Comparison of ENCODE assay signal across 7 cellular contexts in the genomic region with DNA sequence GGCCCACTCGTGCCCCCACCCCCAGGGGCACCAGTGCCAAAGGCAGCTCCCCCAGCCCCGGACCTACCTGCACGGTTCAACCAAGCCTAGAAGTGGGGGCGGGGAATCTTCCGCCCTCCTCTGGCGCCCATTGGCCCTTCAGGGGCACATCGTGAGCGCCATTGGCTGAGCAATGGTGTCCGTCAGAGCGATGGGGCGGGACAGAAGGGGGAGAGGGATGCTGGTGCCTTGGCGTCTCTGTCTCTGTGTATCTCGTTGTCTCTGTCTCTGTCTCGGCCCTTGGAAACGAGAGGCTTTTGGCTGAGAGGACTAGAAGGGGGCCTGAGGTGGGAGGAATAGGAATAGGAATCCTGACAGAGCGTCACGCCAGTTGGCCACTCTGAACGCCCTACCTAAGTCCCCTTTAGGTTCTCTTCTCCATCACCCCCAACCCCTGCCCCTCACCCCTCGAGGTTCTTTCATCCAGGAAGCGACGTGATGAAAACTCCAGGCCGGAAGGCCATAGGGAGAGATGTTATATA.
DNase-seq lines count a peak whose midpoint lies in the region; ATAC-seq, FAIRE-seq and TF ChIP-seq lines count a peak whose summit lies in the region.
"Not testable (repeated sequence)": the region's sequence is repeated elsewhere in the genome, so short reads cannot be mapped to it uniquely, and the experiment has no call there.

No MANE protein-coding gene starts in this region.

- TF ChIP-seq CTCF in astrocyte of the spinal cord (IDR thresholded peaks at IDR 0.05; ENCODE audit: low read depth, low read length), result not testable (repeated sequence)

- DNase-seq in GM18507 (ENCODE audit: extremely low spot score, insufficient read length, low read depth), result peak; percentile 55
- peak; percentile 71 for DNase-seq in NCI-H2029 (lab: John Stamatoyannopoulos, UW)
- peak; percentile 89 for DNase-seq in T-helper 9 cell
- peak; percentile 81 for DNase-seq in astrocyte of the spinal cord (ENCODE audit: low read depth, low spot score)
- DNase-seq in hypothalamus (lab: John Stamatoyannopoulos, UW), result peak; percentile 39 to 100 (median 93)
- peak; percentile 98 for DNase-seq in retina

- H3K4me3 ChIP-seq in astrocyte of the spinal cord (ENCODE audit: low read depth, low read length), result peak overlapping the region; percentile 40

- in situ Hi-C loops in astrocyte of the spinal cord (cut with HindIII; ENCODE audit: low sequenced_read_pairs), result not testable (repeated sequence)

- peak; percentile 96 for ATAC-seq in HG02973 (IDR thresholded peaks at IDR 0.05; ENCODE audit: unreplicated experiment)

- FAIRE-seq in GM18507 (lab: Jason Lieb, UNC), result peak; percentile 79

Comparison
In these comparisons a context has a peak if more than half of its experiments do, and no peak if none do; other contexts are left out.
1. Peak in every context shown above with its lines: DNase-seq, ATAC-seq and H3K4me3 ChIP-seq.